In genomic region chr16:88650749-88651275, GRCh38 we compare ENCODE assay signal across 9 cellular contexts. TPM values are rescaled to one million over a fixed set of nuclear protein-coding genes. Genes with fewer than 3 reads are reported as not detected.
A peak's percentile ranks its signal among the peaks of the same experiment; 100 is the strongest.
DNase-seq lines count a peak whose midpoint lies in the region; ATAC-seq and TF ChIP-seq lines count a peak whose summit lies in the region.
"Had no signal": no experiment of that assay in that cellular context is flagged by ENCODE, and none has a peak within 500 bp of the region (broad histone marks: within the 10 kb centered on the region; RNA-seq: fewer than 3 reads in every experiment).

CYBA (minus strand) TSS chr16:88651053; CDS start chr16:88651013, 40 bp downstream.

- POLR2A ChIA-PET in BJ (lab: Charles Lee): no interaction called here

- TF ChIP-seq POLR2A in sigmoid colon (IDR thresholded peaks at IDR 0.05): no peak

- 0 to 1% methylated on average over 41 of the region's 41 CpGs for WGBS in sigmoid colon, 2 donors

- H3K4me3 ChIP-seq in BJ (ENCODE audit: low read depth, low read length) (peak within 1 kb of the TSS; percentile 86), right atrium auricular region (peak within 1 kb of the TSS; percentile 70 to 75), sigmoid colon (peak within 1 kb of the TSS; percentile 41 to 62 (median 58))
- H3K4me3 ChIP-seq: SJSA1 had no signal

- no peak for TF ChIP-seq EP300 in sigmoid colon (IDR thresholded peaks at IDR 0.05)

- H3K36me3 ChIP-seq in BJ (ENCODE audit: control insufficient read depth, insufficient read depth, low read length) (peaks cover 6% of the 10 kb centered on the region), right atrium auricular region (no peaks in the 10 kb centered on the region), sigmoid colon (peaks cover 0 to 37% (median 4%) of the 10 kb centered on the region in 4 donors)

- CTCF ChIA-PET in BJ (lab: Yijun Ruan, JAX): no interaction called here

- intact Hi-C loops in sigmoid colon (cut with DNase I): no loop called here

- DNase-seq in BJ (ENCODE audit: low read depth): no peak
- DNase-seq in SKM-1 treated with dmso at 0.1 percent for 144 hours (lab: John Stamatoyannopoulos, UW; ENCODE audit: unreplicated experiment): peak; percentile 69
- peak; percentile 49 for DNase-seq in activated naive CD8-positive, alpha-beta T cell treated with anti-CD3 and anti-CD28 coated beads, Interleukin-2, amount 50 U/mL, for 16 hours (ENCODE audit: low read depth, low spot score)
- DNase-seq in right atrium auricular region (ENCODE audit: low spot score): peak; percentile 66
- peak; percentile 82 for DNase-seq in sigmoid colon
- no peak for DNase-seq in NCI-H2107 (lab: John Stamatoyannopoulos, UW)

- ATAC-seq in GM19043 (IDR thresholded peaks at IDR 0.05; ENCODE audit: low read depth, unreplicated experiment) (peak; percentile 57), HG03342 (IDR thresholded peaks at IDR 0.05; ENCODE audit: unreplicated experiment) (peak; percentile 66)

- peak within 1 kb of the TSS; percentile 61 to 75 for H3K27ac ChIP-seq in right atrium auricular region
- H3K27ac ChIP-seq in sigmoid colon: peak within 1 kb of the TSS; percentile 62 to 70 (median 68)
- H3K27ac ChIP-seq: SJSA1 had no signal

- H3K9me3 ChIP-seq in right atrium auricular region (no peaks in the 10 kb centered on the region), sigmoid colon (no peaks in the 10 kb centered on the region)
- H3K9me3 ChIP-seq: SJSA1 had no signal

- TF ChIP-seq CTCF in BJ (IDR thresholded peaks at IDR 0.05; ENCODE audit: insufficient read depth, low read depth, low read length) (no peak), right atrium auricular region (IDR thresholded peaks at IDR 0.05) (no peak), sigmoid colon (IDR thresholded peaks at IDR 0.05) (no peak)

- H3K4me1 ChIP-seq in right atrium auricular region (peaks cover 0 to 29% of the 10 kb centered on the region in 2 donors), sigmoid colon (peaks cover 0 to 24% (median 20%) of the 10 kb centered on the region in 4 donors)
- H3K4me1 ChIP-seq: SJSA1 had no signal

- H3K27me3 ChIP-seq in BJ (ENCODE audit: control insufficient read depth, insufficient read depth, low read length) (no peaks in the 10 kb centered on the region), right atrium auricular region (no peaks in the 10 kb centered on the region), sigmoid colon (peaks cover 0 to 14% (median 0%) of the 10 kb centered on the region in 3 donors)
- H3K27me3 ChIP-seq: SJSA1 had no signal

RNA-seq across cellular contexts. Expression of gene CYBA, which starts in this region (rescaled TPM):
- 120 and 187 TPM in 2 replicates for polyA plus RNA-seq in BJ (2011; rRNA removed)
- 76.8 and 91.5 TPM in 2 replicates for polyA minus RNA-seq in BJ (2011; rRNA and poly(A)+ RNA removed)
- 100 to 1,000 TPM in 1 of 2 donors, 10 to 100 TPM in 1; 82.0 to 132 TPM for total RNA-seq in right atrium auricular region
- total RNA-seq in sigmoid colon: 100 to 1,000 TPM in 2 of 4 donors, 10 to 100 TPM in 2; 63.1 to 147 (median 105) TPM
- 100 to 1,000 TPM in 2 of 3 donors, 10 to 100 TPM in 1; 81.1 to 429 (median 208) TPM for polyA plus RNA-seq in sigmoid colon
- total RNA-seq: SJSA1 had no signal

Comparison
In these comparisons a context has a peak if more than half of its experiments do, and no peak if none do; other contexts are left out.
1. DNase-seq: peak in SKM-1 treated with dmso at 0.1 percent for 144 hours (single experiment), activated naive CD8-positive, alpha-beta T cell treated with anti-CD3 and anti-CD28 coated beads, Interleukin-2, amount 50 U/mL, for 16 hours (single experiment), right atrium auricular region (single experiment) and sigmoid colon (single experiment); none in BJ (single experiment) and NCI-H2107 (single experiment).
2. Peak in every context shown above with its lines, with median percentiles within 50 percentile points of each other: H3K4me3 ChIP-seq.